24 cellular contexts compared by ENCODE assay signal in the genomic region with DNA sequence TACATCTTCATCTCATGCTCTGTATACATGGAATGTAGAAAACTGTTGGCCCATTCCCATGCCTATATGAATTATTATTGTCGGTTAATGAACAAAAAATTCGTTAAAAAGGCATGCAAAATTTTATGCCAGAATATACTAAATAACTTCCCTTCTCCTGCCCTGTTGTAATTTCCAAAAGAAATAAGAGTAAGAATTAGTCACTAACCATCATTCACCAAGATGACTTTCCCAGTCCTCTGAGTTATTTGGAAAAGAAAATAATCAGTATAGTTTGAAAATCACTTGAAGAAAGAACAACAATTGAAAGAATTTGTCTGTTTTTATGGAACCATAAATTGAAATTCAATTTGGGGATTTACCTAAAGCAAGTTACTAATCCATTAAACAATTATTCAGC.
"Had no signal": no experiment of that assay in that cellular context is flagged by ENCODE, and none has a peak within 500 bp of the region (broad histone marks: within the 10 kb centered on the region; RNA-seq: fewer than 3 reads in every experiment).

No MANE protein-coding gene starts in this region.

- H3K36me3 Mint-ChIP-seq: activated naive CD8-positive, alpha-beta T cell treated with anti-CD3 and anti-CD28 coated beads for 36 hours; T-cell had no signal

- ATAC-seq: activated T-helper 17 cell treated with anti-CD3 and anti-CD28 coated beads, Interleukin-2, amount 50 U/mL, for 72 hours; body of pancreas; PC-3; T-cell had no signal

- H3K4me3 ChIP-seq: body of pancreas, SJSA1 had no signal

- H3K4me1 Mint-ChIP-seq: activated CD4-positive, alpha-beta memory T cell treated with anti-CD3 and anti-CD28 coated beads, Interleukin-2, amount 10 ng/mL, durations not matched to agents 7 days and 5 days; activated naive CD8-positive, alpha-beta T cell treated with anti-CD3 and anti-CD28 coated beads for 36 hours; activated T-helper 17 cell treated with anti-CD3 and anti-CD28 coated beads, Interleukin-2, amount 50 U/mL, for 72 hours; central memory CD8-positive, alpha-beta T cell; T-cell had no signal

- H3K4me1 ChIP-seq: body of pancreas, SJSA1 had no signal

- H3K27ac ChIP-seq: body of pancreas, KMS-11, SJSA1 had no signal

- H3K36me3 ChIP-seq: SJSA1 had no signal

- H3K27me3 ChIP-seq: body of pancreas, SJSA1 had no signal

- H3K27me3 Mint-ChIP-seq: activated CD4-positive, alpha-beta memory T cell treated with anti-CD3 and anti-CD28 coated beads, Interleukin-2, amount 10 ng/mL, durations not matched to agents 7 days and 5 days; activated naive CD8-positive, alpha-beta T cell treated with anti-CD3 and anti-CD28 coated beads for 36 hours; activated T-helper 17 cell treated with anti-CD3 and anti-CD28 coated beads, Interleukin-2, amount 50 U/mL, for 72 hours; central memory CD8-positive, alpha-beta T cell; T-cell had no signal

- H3K27ac Mint-ChIP-seq: activated CD4-positive, alpha-beta memory T cell treated with anti-CD3 and anti-CD28 coated beads, Interleukin-2, amount 10 ng/mL, durations not matched to agents 7 days and 5 days; activated naive CD4-positive, alpha-beta T cell treated with anti-CD3 and anti-CD28 coated beads for 36 hours; activated naive CD8-positive, alpha-beta T cell treated with anti-CD3 and anti-CD28 coated beads for 36 hours; activated T-helper 17 cell treated with anti-CD3 and anti-CD28 coated beads, Interleukin-2, amount 50 U/mL, for 72 hours; T-cell had no signal

- H3K9me3 ChIP-seq: body of pancreas, SJSA1 had no signal

- DNase-seq: activated CD4-positive, alpha-beta memory T cell treated with anti-CD3 and anti-CD28 coated beads, Interleukin-2, amount 10 ng/mL, durations not matched to agents 7 days and 5 days; activated CD4-positive, alpha-beta T cell treated with anti-CD3 and anti-CD28 coated beads, Interleukin-2, amount 50 U/mL, for 1 hour; activated CD4-positive, CD25-positive, alpha-beta regulatory T cell; activated gamma-delta T cell; activated naive CD4-positive, alpha-beta T cell treated with anti-CD3 and anti-CD28 coated beads for 36 hours; activated naive CD8-positive, alpha-beta T cell treated with anti-CD3 and anti-CD28 coated beads for 36 hours; activated T-cell treated with anti-CD3 and anti-CD28 coated beads for 4 hours; activated T-cell treated with anti-CD3 and anti-CD28 coated beads, Interleukin-2, amount 50 U/mL, for 48 hours; body of pancreas; NCI-H1105 treated with DMSO at 0.1 percent for 48 hours; NCI-H1436 treated with DMSO at 0.1 percent for 48 hours; NCI-H187; NCI-H2081; NCI-H446; NCI-H524; PC-3; SHP77; T-cell; T-helper 2 cell; T1000 had no signal

- H3K4me3 Mint-ChIP-seq: activated CD4-positive, alpha-beta memory T cell treated with anti-CD3 and anti-CD28 coated beads, Interleukin-2, amount 10 ng/mL, durations not matched to agents 7 days and 5 days; activated naive CD4-positive, alpha-beta T cell treated with anti-CD3 and anti-CD28 coated beads for 36 hours; activated naive CD8-positive, alpha-beta T cell treated with anti-CD3 and anti-CD28 coated beads for 36 hours; activated T-helper 17 cell treated with anti-CD3 and anti-CD28 coated beads, Interleukin-2, amount 50 U/mL, for 72 hours; central memory CD8-positive, alpha-beta T cell; T-cell had no signal
